Comparison of ENCODE assay signal across 2 cellular contexts in the genomic region with DNA sequence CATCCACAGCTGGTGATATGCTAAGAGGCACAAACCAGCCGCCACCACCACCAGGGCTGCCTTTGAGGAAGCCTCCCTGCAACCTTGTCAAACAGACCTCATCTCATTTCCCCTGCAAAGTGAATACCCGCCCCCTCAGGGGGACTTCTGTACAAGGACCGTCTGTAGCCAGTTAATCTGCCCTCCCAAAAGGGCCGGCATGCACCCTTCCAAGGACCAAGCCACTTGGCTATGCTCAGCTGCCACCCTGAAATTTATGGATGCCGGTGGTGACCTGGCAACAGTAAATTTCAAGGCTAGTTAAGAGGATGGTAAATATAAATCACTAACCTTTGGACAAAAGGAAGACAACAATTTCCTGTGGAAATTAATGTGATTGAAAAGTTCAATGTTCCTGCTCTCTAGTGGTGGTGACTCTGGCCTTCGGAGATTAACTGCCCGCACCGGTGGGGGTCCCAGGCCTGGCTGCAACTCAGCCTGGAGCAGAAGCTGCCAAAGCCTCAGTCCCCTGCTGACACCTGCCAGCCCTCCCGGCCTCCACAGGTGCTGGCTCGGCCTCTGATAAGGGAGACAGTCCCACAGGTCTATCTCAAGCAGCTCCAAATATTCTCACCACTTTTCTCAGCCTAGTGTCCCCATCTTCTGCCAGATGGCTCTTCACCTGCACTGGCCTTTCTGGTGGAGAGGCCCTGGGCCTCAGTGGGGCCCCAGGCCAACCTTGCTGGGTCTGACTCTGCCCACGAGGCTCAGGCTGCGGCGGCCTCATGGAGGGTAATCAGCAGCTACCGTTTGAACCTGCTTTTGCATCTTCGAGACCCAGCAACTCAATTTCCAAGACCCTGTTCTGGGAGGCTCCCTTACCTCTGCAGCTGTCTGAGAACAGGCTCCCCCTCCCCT.
A peak's percentile ranks its signal among the peaks of the same experiment; 100 is the strongest.
TF ChIP-seq lines count a peak whose summit lies in the region.

No MANE protein-coding gene starts in this region.

TF ChIP-seq in GM23338, 12 proteins besides CTCF, POLR2A, EP300 and RAD21 (continued from another document and continues in another):
- TF ChIP-seq, protein P1, sequence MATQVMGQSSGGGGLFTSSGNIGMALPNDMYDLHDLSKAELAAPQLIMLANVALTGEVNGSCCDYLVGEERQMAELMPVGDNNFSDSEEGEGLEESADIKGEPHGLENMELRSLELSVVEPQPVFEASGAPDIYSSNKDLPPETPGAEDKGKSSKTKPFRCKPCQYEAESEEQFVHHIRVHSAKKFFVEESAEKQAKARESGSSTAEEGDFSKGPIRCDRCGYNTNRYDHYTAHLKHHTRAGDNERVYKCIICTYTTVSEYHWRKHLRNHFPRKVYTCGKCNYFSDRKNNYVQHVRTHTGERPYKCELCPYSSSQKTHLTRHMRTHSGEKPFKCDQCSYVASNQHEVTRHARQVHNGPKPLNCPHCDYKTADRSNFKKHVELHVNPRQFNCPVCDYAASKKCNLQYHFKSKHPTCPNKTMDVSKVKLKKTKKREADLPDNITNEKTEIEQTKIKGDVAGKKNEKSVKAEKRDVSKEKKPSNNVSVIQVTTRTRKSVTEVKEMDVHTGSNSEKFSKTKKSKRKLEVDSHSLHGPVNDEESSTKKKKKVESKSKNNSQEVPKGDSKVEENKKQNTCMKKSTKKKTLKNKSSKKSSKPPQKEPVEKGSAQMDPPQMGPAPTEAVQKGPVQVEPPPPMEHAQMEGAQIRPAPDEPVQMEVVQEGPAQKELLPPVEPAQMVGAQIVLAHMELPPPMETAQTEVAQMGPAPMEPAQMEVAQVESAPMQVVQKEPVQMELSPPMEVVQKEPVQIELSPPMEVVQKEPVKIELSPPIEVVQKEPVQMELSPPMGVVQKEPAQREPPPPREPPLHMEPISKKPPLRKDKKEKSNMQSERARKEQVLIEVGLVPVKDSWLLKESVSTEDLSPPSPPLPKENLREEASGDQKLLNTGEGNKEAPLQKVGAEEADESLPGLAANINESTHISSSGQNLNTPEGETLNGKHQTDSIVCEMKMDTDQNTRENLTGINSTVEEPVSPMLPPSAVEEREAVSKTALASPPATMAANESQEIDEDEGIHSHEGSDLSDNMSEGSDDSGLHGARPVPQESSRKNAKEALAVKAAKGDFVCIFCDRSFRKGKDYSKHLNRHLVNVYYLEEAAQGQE (IDR thresholded peaks at IDR 0.05; ENCODE audit: unreplicated experiment): no peak
- TF ChIP-seq STAT1 (IDR thresholded peaks at IDR 0.05; ENCODE audit: unreplicated experiment): no peak
- TF ChIP-seq, protein P2, sequence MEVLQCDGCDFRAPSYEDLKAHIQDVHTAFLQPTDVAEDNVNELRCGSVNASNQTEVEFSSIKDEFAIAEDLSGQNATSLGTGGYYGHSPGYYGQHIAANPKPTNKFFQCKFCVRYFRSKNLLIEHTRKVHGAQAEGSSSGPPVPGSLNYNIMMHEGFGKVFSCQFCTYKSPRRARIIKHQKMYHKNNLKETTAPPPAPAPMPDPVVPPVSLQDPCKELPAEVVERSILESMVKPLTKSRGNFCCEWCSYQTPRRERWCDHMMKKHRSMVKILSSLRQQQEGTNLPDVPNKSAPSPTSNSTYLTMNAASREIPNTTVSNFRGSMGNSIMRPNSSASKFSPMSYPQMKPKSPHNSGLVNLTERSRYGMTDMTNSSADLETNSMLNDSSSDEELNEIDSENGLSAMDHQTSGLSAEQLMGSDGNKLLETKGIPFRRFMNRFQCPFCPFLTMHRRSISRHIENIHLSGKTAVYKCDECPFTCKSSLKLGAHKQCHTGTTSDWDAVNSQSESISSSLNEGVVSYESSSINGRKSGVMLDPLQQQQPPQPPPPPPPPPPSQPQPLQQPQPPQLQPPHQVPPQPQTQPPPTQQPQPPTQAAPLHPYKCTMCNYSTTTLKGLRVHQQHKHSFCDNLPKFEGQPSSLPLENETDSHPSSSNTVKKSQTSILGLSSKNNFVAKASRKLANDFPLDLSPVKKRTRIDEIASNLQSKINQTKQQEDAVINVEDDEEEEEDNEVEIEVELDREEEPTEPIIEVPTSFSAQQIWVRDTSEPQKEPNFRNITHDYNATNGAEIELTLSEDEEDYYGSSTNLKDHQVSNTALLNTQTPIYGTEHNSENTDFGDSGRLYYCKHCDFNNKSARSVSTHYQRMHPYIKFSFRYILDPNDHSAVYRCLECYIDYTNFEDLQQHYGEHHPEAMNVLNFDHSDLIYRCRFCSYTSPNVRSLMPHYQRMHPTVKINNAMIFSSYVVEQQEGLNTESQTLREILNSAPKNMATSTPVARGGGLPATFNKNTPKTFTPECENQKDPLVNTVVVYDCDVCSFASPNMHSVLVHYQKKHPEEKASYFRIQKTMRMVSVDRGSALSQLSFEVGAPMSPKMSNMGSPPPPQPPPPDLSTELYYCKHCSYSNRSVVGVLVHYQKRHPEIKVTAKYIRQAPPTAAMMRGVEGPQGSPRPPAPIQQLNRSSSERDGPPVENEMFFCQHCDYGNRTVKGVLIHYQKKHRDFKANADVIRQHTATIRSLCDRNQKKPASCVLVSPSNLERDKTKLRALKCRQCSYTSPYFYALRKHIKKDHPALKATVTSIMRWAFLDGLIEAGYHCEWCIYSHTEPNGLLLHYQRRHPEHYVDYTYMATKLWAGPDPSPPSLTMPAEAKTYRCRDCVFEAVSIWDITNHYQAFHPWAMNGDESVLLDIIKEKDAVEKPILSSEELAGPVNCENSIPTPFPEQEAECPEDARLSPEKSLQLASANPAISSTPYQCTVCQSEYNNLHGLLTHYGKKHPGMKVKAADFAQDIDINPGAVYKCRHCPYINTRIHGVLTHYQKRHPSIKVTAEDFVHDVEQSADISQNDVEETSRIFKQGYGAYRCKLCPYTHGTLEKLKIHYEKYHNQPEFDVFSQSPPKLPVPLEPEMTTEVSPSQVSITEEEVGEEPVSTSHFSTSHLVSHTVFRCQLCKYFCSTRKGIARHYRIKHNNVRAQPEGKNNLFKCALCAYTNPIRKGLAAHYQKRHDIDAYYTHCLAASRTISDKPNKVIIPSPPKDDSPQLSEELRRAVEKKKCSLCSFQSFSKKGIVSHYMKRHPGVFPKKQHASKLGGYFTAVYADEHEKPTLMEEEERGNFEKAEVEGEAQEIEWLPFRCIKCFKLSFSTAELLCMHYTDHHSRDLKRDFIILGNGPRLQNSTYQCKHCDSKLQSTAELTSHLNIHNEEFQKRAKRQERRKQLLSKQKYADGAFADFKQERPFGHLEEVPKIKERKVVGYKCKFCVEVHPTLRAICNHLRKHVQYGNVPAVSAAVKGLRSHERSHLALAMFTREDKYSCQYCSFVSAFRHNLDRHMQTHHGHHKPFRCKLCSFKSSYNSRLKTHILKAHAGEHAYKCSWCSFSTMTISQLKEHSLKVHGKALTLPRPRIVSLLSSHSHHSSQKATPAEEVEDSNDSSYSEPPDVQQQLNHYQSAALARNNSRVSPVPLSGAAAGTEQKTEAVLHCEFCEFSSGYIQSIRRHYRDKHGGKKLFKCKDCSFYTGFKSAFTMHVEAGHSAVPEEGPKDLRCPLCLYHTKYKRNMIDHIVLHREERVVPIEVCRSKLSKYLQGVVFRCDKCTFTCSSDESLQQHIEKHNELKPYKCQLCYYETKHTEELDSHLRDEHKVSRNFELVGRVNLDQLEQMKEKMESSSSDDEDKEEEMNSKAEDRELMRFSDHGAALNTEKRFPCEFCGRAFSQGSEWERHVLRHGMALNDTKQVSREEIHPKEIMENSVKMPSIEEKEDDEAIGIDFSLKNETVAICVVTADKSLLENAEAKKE (CRISPR knock-in tag; IDR thresholded peaks at IDR 0.05): no peak
- no peak for TF ChIP-seq ZNF331 (CRISPR knock-in tag; IDR thresholded peaks at IDR 0.05; ENCODE audit: low read depth)
- no peak for TF ChIP-seq JUNB (IDR thresholded peaks at IDR 0.05; ENCODE audit: unreplicated experiment)
- TF ChIP-seq EZH2phosphoT487 (IDR thresholded peaks at IDR 0.05; ENCODE audit: unreplicated experiment): no peak
- TF ChIP-seq ETS1 (IDR thresholded peaks at IDR 0.05): no peak

TF ChIP-seq in liver, 16 proteins besides CTCF, POLR2A, EP300 and RAD21 (continued from another document):
- TF ChIP-seq ATF3 (IDR thresholded peaks at IDR 0.05): no peak
- no peak for TF ChIP-seq MAX (IDR thresholded peaks at IDR 0.05)
- TF ChIP-seq GABPA (IDR thresholded peaks at IDR 0.05 in 1 of 2, conservative IDR thresholded peaks at IDR 0.05 in 1 of 2): peak in 1 of 2 donors; percentile 35
- TF ChIP-seq EGR1 (IDR thresholded peaks at IDR 0.05; ENCODE audit: low read depth in 2 of 2): no peak
- no peak for TF ChIP-seq FOXA1 (IDR thresholded peaks at IDR 0.05)
- no peak for TF ChIP-seq TAF1 (conservative IDR thresholded peaks at IDR 0.05)
- no peak for TF ChIP-seq YY1 (IDR thresholded peaks at IDR 0.05)
- TF ChIP-seq RXRA (IDR thresholded peaks at IDR 0.05): peak; percentile 21 to 62
- no peak for TF ChIP-seq FOXA2 (IDR thresholded peaks at IDR 0.05)
- TF ChIP-seq HNF4G (IDR thresholded peaks at IDR 0.05): no peak
- TF ChIP-seq NR2F2 (IDR thresholded peaks at IDR 0.05): no peak
